1 cellular context compared by ENCODE assay signal in the genomic region with DNA sequence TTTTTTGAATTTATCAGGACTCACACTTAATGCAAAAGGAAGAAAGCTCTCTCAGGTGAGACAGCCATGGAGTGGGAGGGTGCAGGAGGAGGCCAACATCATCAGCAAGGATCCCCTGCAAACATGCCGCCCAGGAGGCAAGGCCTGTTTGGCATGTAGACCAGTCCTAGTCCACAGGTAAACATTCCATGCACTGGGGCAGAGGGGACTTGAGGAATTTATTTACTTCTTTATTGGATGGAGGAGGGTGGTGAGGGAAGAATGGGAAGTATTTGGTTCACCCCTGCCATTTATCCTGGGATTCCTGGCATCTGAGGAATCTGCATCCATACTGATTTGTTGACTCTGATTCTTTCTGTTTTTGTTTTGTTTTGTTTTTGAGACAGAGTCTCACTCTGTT.
A peak's percentile ranks its signal among the peaks of the same experiment; 100 is the strongest.
TF ChIP-seq lines count a peak whose summit lies in the region.

No MANE protein-coding gene starts in this region.

TF ChIP-seq in HepG2, 621 proteins besides CTCF, POLR2A, EP300 and RAD21:
- TF ChIP-seq CBX5 (CRISPR knock-in tag; IDR thresholded peaks at IDR 0.05; ENCODE audit: borderline replicate concordance), result no peak
- peak; percentile 16; the same call in 1 of the 2 replicates for TF ChIP-seq BCL6 (CRISPR knock-in tag; IDR thresholded peaks at IDR 0.05)
- TF ChIP-seq FOXP1 (IDR thresholded peaks at IDR 0.05), result 0 out of 2 replicates have a peak, but pooled peaks have one; percentile 25
- TF ChIP-seq FOXP1 (CRISPR knock-in tag; IDR thresholded peaks at IDR 0.05), result 0 out of 2 replicates have a peak, but pooled peaks have one; percentile 18
- TF ChIP-seq ZNF121 (CRISPR knock-in tag; IDR thresholded peaks at IDR 0.05), result peak; percentile 45; the same call in 1 of the 2 replicates
- no peak for TF ChIP-seq ZNF615 (CRISPR knock-in tag; IDR thresholded peaks at IDR 0.05; ENCODE audit: borderline replicate concordance)
- TF ChIP-seq RELA (CRISPR knock-in tag; IDR thresholded peaks at IDR 0.05), result no peak
- no peak for TF ChIP-seq U2AF2 (IDR thresholded peaks at IDR 0.05; ENCODE audit: low read depth, low read length)
- no peak for TF ChIP-seq SIX4 (CRISPR knock-in tag; IDR thresholded peaks at IDR 0.05)
- TF ChIP-seq TEAD3 (CRISPR knock-in tag; optimal IDR thresholded peaks at IDR 0.05; ENCODE audit: borderline replicate concordance), result peak; percentile 25
- TF ChIP-seq SAP130 (CRISPR knock-in tag; IDR thresholded peaks at IDR 0.05; ENCODE audit: low read depth), result no peak
- TF ChIP-seq ZNF331 (CRISPR knock-in tag; IDR thresholded peaks at IDR 0.05), result no peak
- no peak for TF ChIP-seq ZNF775 (CRISPR knock-in tag; IDR thresholded peaks at IDR 0.05; ENCODE audit: borderline replicate concordance)
- no peak for TF ChIP-seq RARA (CRISPR knock-in tag; IDR thresholded peaks at IDR 0.05)
- TF ChIP-seq JUN (CRISPR knock-in tag; IDR thresholded peaks at IDR 0.05), result no peak
- no peak for TF ChIP-seq KAT7 (CRISPR knock-in tag; IDR thresholded peaks at IDR 0.05; ENCODE audit: borderline replicate concordance)
- no peak for TF ChIP-seq CEBPG (CRISPR knock-in tag; IDR thresholded peaks at IDR 0.05)
- TF ChIP-seq, protein P1, sequence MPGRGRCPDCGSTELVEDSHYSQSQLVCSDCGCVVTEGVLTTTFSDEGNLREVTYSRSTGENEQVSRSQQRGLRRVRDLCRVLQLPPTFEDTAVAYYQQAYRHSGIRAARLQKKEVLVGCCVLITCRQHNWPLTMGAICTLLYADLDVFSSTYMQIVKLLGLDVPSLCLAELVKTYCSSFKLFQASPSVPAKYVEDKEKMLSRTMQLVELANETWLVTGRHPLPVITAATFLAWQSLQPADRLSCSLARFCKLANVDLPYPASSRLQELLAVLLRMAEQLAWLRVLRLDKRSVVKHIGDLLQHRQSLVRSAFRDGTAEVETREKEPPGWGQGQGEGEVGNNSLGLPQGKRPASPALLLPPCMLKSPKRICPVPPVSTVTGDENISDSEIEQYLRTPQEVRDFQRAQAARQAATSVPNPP (CRISPR knock-in tag; IDR thresholded peaks at IDR 0.05), result no peak
- TF ChIP-seq KDM1A (CRISPR knock-in tag; IDR thresholded peaks at IDR 0.05), result no peak
- TF ChIP-seq, protein P2, sequence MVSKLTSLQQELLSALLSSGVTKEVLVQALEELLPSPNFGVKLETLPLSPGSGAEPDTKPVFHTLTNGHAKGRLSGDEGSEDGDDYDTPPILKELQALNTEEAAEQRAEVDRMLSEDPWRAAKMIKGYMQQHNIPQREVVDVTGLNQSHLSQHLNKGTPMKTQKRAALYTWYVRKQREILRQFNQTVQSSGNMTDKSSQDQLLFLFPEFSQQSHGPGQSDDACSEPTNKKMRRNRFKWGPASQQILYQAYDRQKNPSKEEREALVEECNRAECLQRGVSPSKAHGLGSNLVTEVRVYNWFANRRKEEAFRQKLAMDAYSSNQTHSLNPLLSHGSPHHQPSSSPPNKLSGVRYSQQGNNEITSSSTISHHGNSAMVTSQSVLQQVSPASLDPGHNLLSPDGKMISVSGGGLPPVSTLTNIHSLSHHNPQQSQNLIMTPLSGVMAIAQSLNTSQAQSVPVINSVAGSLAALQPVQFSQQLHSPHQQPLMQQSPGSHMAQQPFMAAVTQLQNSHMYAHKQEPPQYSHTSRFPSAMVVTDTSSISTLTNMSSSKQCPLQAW (CRISPR knock-in tag; IDR thresholded peaks at IDR 0.05), result no peak
- TF ChIP-seq KMT2B (CRISPR knock-in tag; IDR thresholded peaks at IDR 0.05), result no peak
- no peak for TF ChIP-seq FOSL1 (CRISPR knock-in tag; IDR thresholded peaks at IDR 0.05; ENCODE audit: borderline replicate concordance)
- TF ChIP-seq, protein P3, sequence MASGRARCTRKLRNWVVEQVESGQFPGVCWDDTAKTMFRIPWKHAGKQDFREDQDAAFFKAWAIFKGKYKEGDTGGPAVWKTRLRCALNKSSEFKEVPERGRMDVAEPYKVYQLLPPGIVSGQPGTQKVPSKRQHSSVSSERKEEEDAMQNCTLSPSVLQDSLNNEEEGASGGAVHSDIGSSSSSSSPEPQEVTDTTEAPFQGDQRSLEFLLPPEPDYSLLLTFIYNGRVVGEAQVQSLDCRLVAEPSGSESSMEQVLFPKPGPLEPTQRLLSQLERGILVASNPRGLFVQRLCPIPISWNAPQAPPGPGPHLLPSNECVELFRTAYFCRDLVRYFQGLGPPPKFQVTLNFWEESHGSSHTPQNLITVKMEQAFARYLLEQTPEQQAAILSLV (CRISPR knock-in tag; IDR thresholded peaks at IDR 0.05; ENCODE audit: borderline replicate concordance), result no peak
- no peak for TF ChIP-seq ZMYM4 (CRISPR knock-in tag; IDR thresholded peaks at IDR 0.05)
- TF ChIP-seq ZSCAN22 (CRISPR knock-in tag; IDR thresholded peaks at IDR 0.05), result no peak
- TF ChIP-seq EHMT2 (IDR thresholded peaks at IDR 0.05; ENCODE audit: borderline replicate concordance, low read depth, low read length), result no peak
- TF ChIP-seq SRF (IDR thresholded peaks at IDR 0.05; ENCODE audit: low read depth, low read length), result no peak
- no peak for TF ChIP-seq ZNF792 (CRISPR knock-in tag; IDR thresholded peaks at IDR 0.05)
- TF ChIP-seq, protein P4, sequence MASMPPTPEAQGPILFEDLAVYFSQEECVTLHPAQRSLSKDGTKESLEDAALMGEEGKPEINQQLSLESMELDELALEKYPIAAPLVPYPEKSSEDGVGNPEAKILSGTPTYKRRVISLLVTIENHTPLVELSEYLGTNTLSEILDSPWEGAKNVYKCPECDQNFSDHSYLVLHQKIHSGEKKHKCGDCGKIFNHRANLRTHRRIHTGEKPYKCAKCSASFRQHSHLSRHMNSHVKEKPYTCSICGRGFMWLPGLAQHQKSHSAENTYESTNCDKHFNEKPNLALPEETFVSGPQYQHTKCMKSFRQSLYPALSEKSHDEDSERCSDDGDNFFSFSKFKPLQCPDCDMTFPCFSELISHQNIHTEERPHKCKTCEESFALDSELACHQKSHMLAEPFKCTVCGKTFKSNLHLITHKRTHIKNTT (CRISPR knock-in tag; IDR thresholded peaks at IDR 0.05), result no peak
- no peak for TF ChIP-seq ZNF430 (CRISPR knock-in tag; IDR thresholded peaks at IDR 0.05)
- no peak for TF ChIP-seq ATF7 (IDR thresholded peaks at IDR 0.05)
- no peak for TF ChIP-seq ATF7 (CRISPR knock-in tag; IDR thresholded peaks at IDR 0.05)
- TF ChIP-seq SRSF9 (IDR thresholded peaks at IDR 0.05; ENCODE audit: borderline replicate concordance, insufficient read depth, low read depth, low read length, poor library complexity, severe bottlenecking), result no peak
- no peak for TF ChIP-seq ZNF567 (CRISPR knock-in tag; IDR thresholded peaks at IDR 0.05; ENCODE audit: borderline replicate concordance)
